In genomic region chr4:185744946-185745345, GRCh38 we compare ENCODE assay signal across 1 cellular context.
TF ChIP-seq lines count a peak whose summit lies in the region.

No MANE protein-coding gene starts in this region.

TF ChIP-seq in H1, 55 proteins besides CTCF, POLR2A, EP300 and RAD21:
- TF ChIP-seq PHF8 (conservative IDR thresholded peaks at IDR 0.05; ENCODE audit: low read depth, low read length) (no peak), MAFK (IDR thresholded peaks at IDR 0.05; ENCODE audit: low read depth, low read length) (no peak), SAP30 (IDR thresholded peaks at IDR 0.05; ENCODE audit: insufficient read depth, insufficient replicate concordance, low read length) (no peak), GTF2F1 (IDR thresholded peaks at IDR 0.05; ENCODE audit: borderline replicate concordance, low read depth, low read length) (no peak), CHD1 (IDR thresholded peaks at IDR 0.05; ENCODE audit: low read depth, low read length) (no peak), SIRT6 (IDR thresholded peaks at IDR 0.05; ENCODE audit: low read length) (no peak), GABPA (IDR thresholded peaks at IDR 0.05; ENCODE audit: borderline replicate concordance, insufficient read depth, low read length) (no peak), CBX5 (IDR thresholded peaks at IDR 0.05; ENCODE audit: low read depth, low read length) (no peak), HDAC2 (IDR thresholded peaks at IDR 0.05; ENCODE audit: borderline replicate concordance in 1 of 2, low read depth in 2 of 2, low read length in 2 of 2) (no peak), CHD2 (IDR thresholded peaks at IDR 0.05; ENCODE audit: low read length) (no peak), KDM5A (IDR thresholded peaks at IDR 0.05; ENCODE audit: low read length) (no peak), SRF (IDR thresholded peaks at IDR 0.05; ENCODE audit: low read depth, low read length) (no peak), JUND (IDR thresholded peaks at IDR 0.05; ENCODE audit: low read length) (no peak), ZNF274 (IDR thresholded peaks at IDR 0.05; ENCODE audit: borderline replicate concordance, extremely low read depth, low read length) (no peak), CHD7 (IDR thresholded peaks at IDR 0.05; ENCODE audit: insufficient replicate concordance, low read length) (no peak), USF2 (IDR thresholded peaks at IDR 0.05; ENCODE audit: low read length) (no peak), TAF1 (IDR thresholded peaks at IDR 0.05; ENCODE audit: low read depth, low read length) (no peak), TCF12 (IDR thresholded peaks at IDR 0.05; ENCODE audit: low read depth, low read length) (no peak)
TF ChIP-seq in H1: peak in this region for 0.
